1 cellular context compared by ENCODE assay signal in the genomic region with DNA sequence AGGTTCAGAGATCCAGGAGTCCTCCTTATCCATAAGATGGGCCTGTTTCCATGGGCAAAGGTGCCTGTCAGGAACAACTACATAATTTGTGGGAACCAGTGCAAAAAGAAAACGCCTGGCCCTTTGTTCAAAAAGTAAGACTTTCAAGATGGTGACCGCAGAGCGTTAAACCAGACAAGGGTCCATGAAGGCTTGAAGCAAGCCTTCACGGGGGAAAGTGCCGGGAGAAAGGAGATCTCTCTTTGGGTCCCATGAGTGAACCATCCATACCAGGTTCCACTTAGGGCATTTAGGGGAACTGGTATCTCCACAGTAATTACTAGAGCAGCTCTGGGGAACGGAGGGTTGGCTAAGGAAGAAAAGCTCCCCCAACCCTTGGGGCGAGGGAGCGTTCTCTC.
TF ChIP-seq lines count a peak whose summit lies in the region.

No MANE protein-coding gene starts in this region.

TF ChIP-seq in K562, 482 proteins besides CTCF, POLR2A, EP300 and RAD21:
- TF ChIP-seq ELF1 (tag; IDR thresholded peaks at IDR 0.05) (no peak), GATAD2A (IDR thresholded peaks at IDR 0.05) (no peak), RAD51 (IDR thresholded peaks at IDR 0.05; ENCODE audit: borderline replicate concordance, low read depth) (no peak), ZNF175 (CRISPR knock-in tag; IDR thresholded peaks at IDR 0.05; ENCODE audit: low read depth) (no peak), TCF7 (IDR thresholded peaks at IDR 0.05; ENCODE audit: borderline replicate concordance) (no peak), RNF2 (IDR thresholded peaks at IDR 0.05) (no peak), MTA2 (IDR thresholded peaks at IDR 0.05; ENCODE audit: low read depth) (no peak), TSC22D4 (tag; IDR thresholded peaks at IDR 0.05) (no peak), NCOA4 (IDR thresholded peaks at IDR 0.05; ENCODE audit: partially characterized antibody) (no peak), NFXL1 (CRISPR knock-in tag; IDR thresholded peaks at IDR 0.05) (no peak), TCF3 (CRISPR knock-in tag; IDR thresholded peaks at IDR 0.05) (no peak), SNIP1 (IDR thresholded peaks at IDR 0.05; ENCODE audit: low read depth) (no peak), KDM2B (CRISPR knock-in tag; IDR thresholded peaks at IDR 0.05) (no peak), RUNX1 (IDR thresholded peaks at IDR 0.05; ENCODE audit: low read depth) (no peak), NRF1 (conservative IDR thresholded peaks at IDR 0.05 in 1 of 2, IDR thresholded peaks at IDR 0.05 in 1 of 2) (no peak)
- TF ChIP-seq, protein P1, sequence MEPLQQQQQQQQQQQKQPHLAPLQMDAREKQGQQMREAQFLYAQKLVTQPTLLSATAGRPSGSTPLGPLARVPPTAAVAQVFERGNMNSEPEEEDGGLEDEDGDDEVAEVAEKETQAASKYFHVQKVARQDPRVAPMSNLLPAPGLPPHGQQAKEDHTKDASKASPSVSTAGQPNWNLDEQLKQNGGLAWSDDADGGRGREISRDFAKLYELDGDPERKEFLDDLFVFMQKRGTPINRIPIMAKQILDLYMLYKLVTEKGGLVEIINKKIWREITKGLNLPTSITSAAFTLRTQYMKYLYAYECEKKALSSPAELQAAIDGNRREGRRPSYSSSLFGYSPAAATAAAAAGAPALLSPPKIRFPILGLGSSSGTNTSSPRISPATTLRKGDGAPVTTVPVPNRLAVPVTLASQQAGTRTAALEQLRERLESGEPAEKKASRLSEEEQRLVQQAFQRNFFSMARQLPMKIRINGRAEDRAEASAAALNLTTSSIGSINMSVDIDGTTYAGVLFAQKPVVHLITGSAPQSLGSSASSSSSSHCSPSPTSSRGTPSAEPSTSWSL (CRISPR knock-in tag; IDR thresholded peaks at IDR 0.05; ENCODE audit: borderline replicate concordance), result no peak
- TF ChIP-seq, protein P2, sequence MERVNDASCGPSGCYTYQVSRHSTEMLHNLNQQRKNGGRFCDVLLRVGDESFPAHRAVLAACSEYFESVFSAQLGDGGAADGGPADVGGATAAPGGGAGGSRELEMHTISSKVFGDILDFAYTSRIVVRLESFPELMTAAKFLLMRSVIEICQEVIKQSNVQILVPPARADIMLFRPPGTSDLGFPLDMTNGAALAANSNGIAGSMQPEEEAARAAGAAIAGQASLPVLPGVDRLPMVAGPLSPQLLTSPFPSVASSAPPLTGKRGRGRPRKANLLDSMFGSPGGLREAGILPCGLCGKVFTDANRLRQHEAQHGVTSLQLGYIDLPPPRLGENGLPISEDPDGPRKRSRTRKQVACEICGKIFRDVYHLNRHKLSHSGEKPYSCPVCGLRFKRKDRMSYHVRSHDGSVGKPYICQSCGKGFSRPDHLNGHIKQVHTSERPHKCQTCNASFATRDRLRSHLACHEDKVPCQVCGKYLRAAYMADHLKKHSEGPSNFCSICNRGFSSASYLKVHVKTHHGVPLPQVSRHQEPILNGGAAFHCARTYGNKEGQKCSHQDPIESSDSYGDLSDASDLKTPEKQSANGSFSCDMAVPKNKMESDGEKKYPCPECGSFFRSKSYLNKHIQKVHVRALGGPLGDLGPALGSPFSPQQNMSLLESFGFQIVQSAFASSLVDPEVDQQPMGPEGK (CRISPR knock-in tag; IDR thresholded peaks at IDR 0.05; ENCODE audit: borderline replicate concordance), result no peak
- TF ChIP-seq, protein P3, sequence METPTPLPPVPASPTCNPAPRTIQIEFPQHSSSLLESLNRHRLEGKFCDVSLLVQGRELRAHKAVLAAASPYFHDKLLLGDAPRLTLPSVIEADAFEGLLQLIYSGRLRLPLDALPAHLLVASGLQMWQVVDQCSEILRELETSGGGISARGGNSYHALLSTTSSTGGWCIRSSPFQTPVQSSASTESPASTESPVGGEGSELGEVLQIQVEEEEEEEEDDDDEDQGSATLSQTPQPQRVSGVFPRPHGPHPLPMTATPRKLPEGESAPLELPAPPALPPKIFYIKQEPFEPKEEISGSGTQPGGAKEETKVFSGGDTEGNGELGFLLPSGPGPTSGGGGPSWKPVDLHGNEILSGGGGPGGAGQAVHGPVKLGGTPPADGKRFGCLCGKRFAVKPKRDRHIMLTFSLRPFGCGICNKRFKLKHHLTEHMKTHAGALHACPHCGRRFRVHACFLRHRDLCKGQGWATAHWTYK (CRISPR knock-in tag; IDR thresholded peaks at IDR 0.05), result no peak
- TF ChIP-seq, protein P4, sequence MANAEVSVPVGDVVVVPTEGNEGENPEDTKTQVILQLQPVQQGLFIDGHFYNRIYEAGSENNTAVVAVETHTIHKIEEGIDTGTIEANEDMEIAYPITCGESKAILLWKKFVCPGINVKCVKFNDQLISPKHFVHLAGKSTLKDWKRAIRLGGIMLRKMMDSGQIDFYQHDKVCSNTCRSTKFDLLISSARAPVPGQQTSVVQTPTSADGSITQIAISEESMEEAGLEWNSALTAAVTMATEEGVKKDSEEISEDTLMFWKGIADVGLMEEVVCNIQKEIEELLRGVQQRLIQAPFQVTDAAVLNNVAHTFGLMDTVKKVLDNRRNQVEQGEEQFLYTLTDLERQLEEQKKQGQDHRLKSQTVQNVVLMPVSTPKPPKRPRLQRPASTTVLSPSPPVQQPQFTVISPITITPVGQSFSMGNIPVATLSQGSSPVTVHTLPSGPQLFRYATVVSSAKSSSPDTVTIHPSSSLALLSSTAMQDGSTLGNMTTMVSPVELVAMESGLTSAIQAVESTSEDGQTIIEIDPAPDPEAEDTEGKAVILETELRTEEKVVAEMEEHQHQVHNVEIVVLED (CRISPR knock-in tag; IDR thresholded peaks at IDR 0.05), result no peak
